8 cellular contexts compared by ENCODE assay signal in genomic region chr1:34162852-34163766, GRCh38. TPM values are rescaled to one million over a fixed set of nuclear protein-coding genes. Genes with fewer than 3 reads are reported as not detected.
DNase-seq lines count a peak whose midpoint lies in the region; ATAC-seq, FAIRE-seq and TF ChIP-seq lines count a peak whose summit lies in the region.

No MANE protein-coding gene starts in this region.

- no peak overlapping the region; the same call in 1 of the 2 replicates for H2AFZ ChIP-seq in H1 (ENCODE audit: low read length)

- peaks cover 3 to 7% of the 10 kb centered on the region in 2 experiments for H4K20me1 ChIP-seq in H1 (replicated peaks in 1 of 2; ENCODE audit: control insufficient read depth in 1 of 2, insufficient read depth in 2 of 2, low read length in 2 of 2)

- H3K27me3 ChIP-seq in A673 (replicated peaks; ENCODE audit: insufficient read depth, low read depth, low read length, poor library complexity) (peaks cover 63% of the 10 kb centered on the region), SJSA1 (replicated peaks) (peaks cover 51% of the 10 kb centered on the region), H1 (replicated peaks in 1 of 4; ENCODE audit: control insufficient read depth in 3 of 4, extremely low read depth in 1 of 4, insufficient read depth in 3 of 4, low read length in 3 of 4) (no peaks in the 10 kb centered on the region), stomach smooth muscle (ENCODE audit: control insufficient read depth in 1 of 2, insufficient read depth in 2 of 2, low read length in 2 of 2) (peaks cover 39 to 57% of the 10 kb centered on the region in 2 donors)

- H3K4me1 ChIP-seq in A673 (ENCODE audit: insufficient read depth, low read length, poor library complexity, severe bottlenecking) = peaks cover 10% of the 10 kb centered on the region
- H3K4me1 ChIP-seq in SJSA1 (replicated peaks) = peaks cover 32% of the 10 kb centered on the region
- peaks cover 4 to 18% (median 10%) of the 10 kb centered on the region in 4 experiments for H3K4me1 ChIP-seq in H1 (replicated peaks in 1 of 4; ENCODE audit: control insufficient read depth in 3 of 4, insufficient read depth in 4 of 4, low read length in 3 of 4)
- peaks cover 41% of the 10 kb centered on the region for H3K4me1 ChIP-seq in stomach smooth muscle (ENCODE audit: control insufficient read depth, insufficient read depth, low read length)

- no peak for TF ChIP-seq POLR2A in H1 (IDR thresholded peaks at IDR 0.05; ENCODE audit: control extremely low read depth in 1 of 2, low read depth in 2 of 2, low read length in 2 of 2)

- peak overlapping the region; percentile 75 for H3K4ac ChIP-seq in H1 (replicated peaks; ENCODE audit: insufficient read length, low read depth, low read length)

- WGBS in H1 (ENCODE audit: extremely low coverage in 1 of 2, insufficient coverage in 1 of 2, insufficient read length in 1 of 2, insufficient replicate concordance in 2 of 2, low coverage in 1 of 2, low lambda C conversion rate in 2 of 2, missing lambda C conversion rate in 1 of 2), 2 experiments = 2% methylated on average over 44 of the region's 46 CpGs; no CpG with 5 or more reads in 1 of the 2 experiments

- peak overlapping the region; percentile 79 for H4K5ac ChIP-seq in H1 (ENCODE audit: insufficient read length, low read depth, low read length)

- H2BK12ac ChIP-seq in H1 (ENCODE audit: low read depth, low read length) = 0 out of 2 replicates have a peak overlapping the region, but pooled peaks have one; percentile 23

- CTCF ChIA-PET in A673 (lab: Charles Lee) (interaction anchor here (0.5 to 1.0 kb wide), 7 partner anchors 18 to 1207 kb away, joined by 3 to 8 read pairs (median 5); no protein-coding TSS in a partner anchor), GM10248 (lab: Yijun Ruan, JAX) (interaction anchor here (0.7 to 2.4 kb wide), 14 partner anchors 9 to 530 kb away, joined by 3 to 29 read pairs (median 4); no protein-coding TSS in a partner anchor), H1 (lab: Charles Lee; ENCODE audit: partially characterized antibody) (interaction anchor here (0.6 to 2.6 kb wide), 34 partner anchors 9 to 687 kb away, joined by 3 to 26 read pairs (median 4); partner anchors contain the start of gene C1orf94)

- no peak overlapping the region for H2BK20ac ChIP-seq in H1 (ENCODE audit: low read length)

- no peak overlapping the region for H2AK5ac ChIP-seq in H1 (ENCODE audit: low read depth, low read length)

- peaks cover 35% of the 10 kb centered on the region for H3K23me2 ChIP-seq in H1 (ENCODE audit: low read depth, low read length)

- POLR2A ChIA-PET in A673 (lab: Charles Lee; ENCODE audit: low non-redundant PET) (no interaction called here), GM10248 (lab: Yijun Ruan, JAX) (no interaction called here), H1 (lab: Charles Lee; ENCODE audit: partially characterized antibody) (interaction anchor here (1.0 to 7.0 kb wide), 10 partner anchors 9 to 87 kb away, joined by 3 to 82 read pairs (median 4); partner anchors contain the start of gene C1orf94)

- H4K8ac ChIP-seq in H1 (ENCODE audit: extremely low read depth, insufficient read depth, low read length) = peak overlapping the region; percentile 64

- H3K14ac ChIP-seq in H1 (ENCODE audit: insufficient read length) = no peak overlapping the region

- H3K4me3 ChIP-seq in A673 (ENCODE audit: low read depth, low read length, poor library complexity, severe bottlenecking) (peak overlapping the region; percentile 49), SJSA1 (peak overlapping the region; percentile 44), H1 (ENCODE audit: extremely low read depth in 1 of 4, insufficient read depth in 2 of 4, low read depth in 3 of 4, low read length in 4 of 4) (peak overlapping the region; percentile 80 to 90 (median 82)), stomach smooth muscle (ENCODE audit: low read length in 2 of 2) (peak overlapping the region; percentile 60 to 69)

- DNase-seq in A673 (ENCODE audit: low spot score) = peak; percentile 85
- DNase-seq in GM10248 (ENCODE audit: extremely low spot score) = peak; percentile 79
- DNase-seq in SJSA1 (ENCODE audit: low read depth in 1 of 2, low spot score in 2 of 2) = peak; percentile 50 to 78
- peak; percentile 86 to 87 for DNase-seq in H1 (ENCODE audit: low read depth in 1 of 2, low spot score in 2 of 2)
- peak; percentile 51 to 61 for DNase-seq in lung microvascular endothelial cell (ENCODE audit: low read depth in 2 of 2)
- no peak for DNase-seq in GF-D8 (lab: John Stamatoyannopoulos, UW)

- H3K9me3 ChIP-seq in A673 (ENCODE audit: low read depth, low read length, poor library complexity, severe bottlenecking) (no peaks in the 10 kb centered on the region), SJSA1 (replicated peaks) (no peaks in the 10 kb centered on the region), H1 (ENCODE audit: insufficient read depth in 2 of 2, low read depth in 1 of 2, low read length in 1 of 2) (no peaks in the 10 kb centered on the region), stomach smooth muscle (ENCODE audit: control insufficient read depth in 2 of 2, low read length in 2 of 2) (no peaks in the 10 kb centered on the region)

- BruUV-seq in A673 (replicated peaks; lab: Mats Ljungman, UMichigan) = no TSS peak

- peak overlapping the region; percentile 71 for H4K91ac ChIP-seq in H1 (replicated peaks; ENCODE audit: insufficient read length, low read length)

- no peak overlapping the region for H3K56ac ChIP-seq in H1 (replicated peaks; ENCODE audit: insufficient read length, low read depth, low read length)

- H3K79me2 ChIP-seq in H1 (ENCODE audit: control insufficient read depth in 1 of 2, insufficient read depth in 2 of 2, low read length in 2 of 2) = peaks cover 12 to 54% of the 10 kb centered on the region in 2 experiments

- no peak overlapping the region for H3K23ac ChIP-seq in H1 (ENCODE audit: insufficient read length)

- 0 out of 2 replicates have a peak overlapping the region, but pooled peaks have one; percentile 88 for H2BK15ac ChIP-seq in H1 (ENCODE audit: low read length)

- H3K36me3 ChIP-seq in A673 (ENCODE audit: insufficient read depth, low read length, poor library complexity, severe bottlenecking) (no peaks in the 10 kb centered on the region), SJSA1 (no peaks in the 10 kb centered on the region), H1 (ENCODE audit: control insufficient read depth in 2 of 4, insufficient read depth in 4 of 4, low read length in 3 of 4) (peaks cover 0 to 5% (median 0%) of the 10 kb centered on the region in 4 experiments; a peak in 1 of 8 replicates), stomach smooth muscle (ENCODE audit: control insufficient read depth in 2 of 2, insufficient read depth in 2 of 2, low read length in 2 of 2) (no peaks in the 10 kb centered on the region)

- peak; percentile 81 to 86 for TF ChIP-seq RAD21 in H1 (IDR thresholded peaks at IDR 0.05 in 1 of 2, conservative IDR thresholded peaks at IDR 0.05 in 1 of 2; ENCODE audit: low read depth in 2 of 2, low read length in 2 of 2)

- peak overlapping the region; percentile 85 for H3K18ac ChIP-seq in H1 (ENCODE audit: extremely low read depth, low read length)

- TF ChIP-seq CTCF in A673 (conservative IDR thresholded peaks at IDR 0.05; ENCODE audit: low read depth, low read length) (peak; percentile 78), GM10248 (IDR thresholded peaks at IDR 0.05; ENCODE audit: control extremely low read depth, extremely low read depth, low read depth, missing control alignments) (peak; percentile 49), H1 (IDR thresholded peaks at IDR 0.05; ENCODE audit: control extremely low read depth in 1 of 3, insufficient read depth in 1 of 3, low read depth in 1 of 3, low read length in 3 of 3) (peak; percentile 65 to 84 (median 77))

- H3K27ac ChIP-seq in A673 (ENCODE audit: low read depth, low read length, poor library complexity, severe bottlenecking) = no peak overlapping the region
- H3K27ac ChIP-seq in SJSA1 = no peak overlapping the region
- H3K27ac ChIP-seq in H1 (ENCODE audit: low read depth, low read length) = no peak overlapping the region
- no peak overlapping the region for H3K27ac ChIP-seq in stomach smooth muscle (ENCODE audit: low read length)

- peak overlapping the region; percentile 71 for H2BK5ac ChIP-seq in H1 (ENCODE audit: low read depth, low read length)

- H3K9ac ChIP-seq in H1 (replicated peaks in 1 of 4; ENCODE audit: extremely low read depth in 1 of 4, low read depth in 3 of 4, low read length in 3 of 4) (peak overlapping the region in 3 of 4 experiments; percentile 46 to 57 (median 46); a peak in 4 of 7 replicates), stomach smooth muscle (ENCODE audit: low read length in 2 of 2) (peak overlapping the region in 1 of 2 donors; percentile 27)

- intact Hi-C loops in A673 (cut with micrococcal nuclease; ENCODE audit: unreplicated experiment) = loop anchor here (2.0 to 10.0 kb wide), 3 partner anchors 48 to 530 kb away; no protein-coding TSS in a partner anchor

- H3K4me2 ChIP-seq in H1 (ENCODE audit: insufficient read depth in 1 of 2, low read depth in 2 of 2, low read length in 2 of 2) = peak overlapping the region; percentile 87 to 94

- TF ChIP-seq EP300 in H1 (IDR thresholded peaks at IDR 0.05; ENCODE audit: borderline replicate concordance in 1 of 2, low read depth in 2 of 2, low read length in 2 of 2) = no peak

- H3K79me1 ChIP-seq in H1 (ENCODE audit: low read depth, low read length) = peaks cover 10% of the 10 kb centered on the region; the same call in 1 of the 2 replicates

- ATAC-seq in HG03354 (IDR thresholded peaks at IDR 0.05; ENCODE audit: poor library complexity, severe bottlenecking, unreplicated experiment) = peak; percentile 80

- FAIRE-seq in H1 (lab: Jason Lieb, UNC) = peak; percentile 32

- H2BK120ac ChIP-seq in H1 (replicated peaks; ENCODE audit: low read depth, low read length) = no peak overlapping the region

RNA-seq across cellular contexts. Expression of gene CSMD2, which starts 1.9 kb away (rescaled TPM):
- total RNA-seq in A673 (2021) (2.8 and 3.4 TPM in 2 replicates), lung microvascular endothelial cell (under 0.01 TPM in 2 replicates)
- total RNA-seq in SJSA1 (2014; rRNA removed; shearing (Covaris generic)) = 0.60 and 0.87 TPM in 2 replicates
- total RNA-seq in H1 (2021; fragmentation: NEBNext Ultra II Directional; extraction: Animal tissue kit (Norgen Biotek cat#: 25700)) = 14.6 and 14.7 TPM in 2 replicates
- polyA plus RNA-seq in H1 (2011; rRNA removed) = 7.0 and 12.1 TPM in 2 replicates
- 7.4 TPM for polyA plus RNA-seq in H1 (2011; cell fraction: cytosol; rRNA removed)
- polyA plus RNA-seq in H1 (2011; cell fraction: nucleus; rRNA removed) = 40.0 TPM
- polyA plus RNA-seq in H1 (2012, experiment 1 of 2) = 7.8 to 11.3 TPM (median 9.1 TPM) in 4 replicates
- 3.4 TPM for polyA plus RNA-seq in H1 (2012, experiment 2 of 2)
- polyA plus RNA-seq in H1 (2013, experiment 1 of 2) = 8.0 TPM
- 7.1 TPM for polyA plus RNA-seq in H1 (2013, experiment 2 of 2)
- polyA minus RNA-seq in H1 (2011; rRNA and poly(A)+ RNA removed) = 21.6 and 24.8 TPM in 2 replicates
- polyA minus RNA-seq in H1 (2011; cell fraction: cytosol; rRNA and poly(A)+ RNA removed) = 10.7 TPM
- 42.7 TPM for polyA minus RNA-seq in H1 (2011; cell fraction: nucleus; rRNA and poly(A)+ RNA removed)

RNA-seq across cellular contexts. Expression of gene C1orf94, which starts 13.6 kb away (rescaled TPM):
- total RNA-seq in A673 (2021) (0.34 and 0.72 TPM in 2 replicates), lung microvascular endothelial cell (not detected in 2 replicates)
- total RNA-seq in SJSA1 (2014; rRNA removed; shearing (Covaris generic)) = 0.39 TPM in 1 of 2 replicates, not detected in the other
- total RNA-seq in H1 (2021; fragmentation: NEBNext Ultra II Directional; extraction: Animal tissue kit (Norgen Biotek cat#: 25700)) = 4.8 and 5.8 TPM in 2 replicates
- 12.5 and 14.3 TPM in 2 replicates for polyA plus RNA-seq in H1 (2011; rRNA removed)
- polyA plus RNA-seq in H1 (2011; cell fraction: cytosol; rRNA removed) = 10.9 TPM
- polyA plus RNA-seq in H1 (2011; cell fraction: nucleus; rRNA removed) = 12.7 TPM
- polyA plus RNA-seq in H1 (2012, experiment 1 of 2) = 4.6 to 9.1 TPM (median 6.9 TPM) in 4 replicates
- polyA plus RNA-seq in H1 (2012, experiment 2 of 2) = 4.6 TPM
- polyA plus RNA-seq in H1 (2013, experiment 1 of 2) = 7.0 TPM
- 7.3 TPM for polyA plus RNA-seq in H1 (2013, experiment 2 of 2)
- 10.8 and 11.0 TPM in 2 replicates for polyA minus RNA-seq in H1 (2011; rRNA and poly(A)+ RNA removed)
- polyA minus RNA-seq in H1 (2011; cell fraction: cytosol; rRNA and poly(A)+ RNA removed) = 4.3 TPM
- polyA minus RNA-seq in H1 (2011; cell fraction: nucleus; rRNA and poly(A)+ RNA removed) = 10.1 TPM
